In the genomic region with DNA sequence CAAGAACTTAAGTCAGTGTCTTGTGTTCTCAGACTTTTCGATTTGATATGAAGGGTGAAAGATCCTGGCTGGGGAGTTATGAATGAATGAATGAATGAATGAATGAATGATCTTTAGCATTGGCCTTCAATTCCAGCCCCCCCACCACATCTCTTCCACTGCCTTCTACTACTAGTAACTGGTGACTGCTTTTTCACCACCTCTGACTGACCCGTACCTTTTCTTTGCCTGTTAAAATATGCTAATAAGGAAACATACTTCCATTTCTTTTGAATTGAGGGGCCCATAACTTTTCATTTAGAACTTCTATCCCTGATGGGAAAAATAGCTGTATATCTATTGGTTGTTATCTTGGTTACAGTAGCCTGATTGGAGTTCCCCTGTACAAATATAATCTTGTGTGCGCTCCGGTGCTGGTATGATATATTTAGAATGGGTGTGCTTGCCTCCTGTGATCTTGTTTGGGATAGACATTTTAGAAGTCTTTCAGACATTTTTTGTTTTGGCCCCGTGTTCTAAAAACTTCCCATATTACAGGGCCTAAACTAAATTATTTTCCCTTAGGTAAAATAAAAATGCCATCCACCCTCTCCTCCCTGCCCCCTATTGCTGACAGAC, we compare ENCODE assay signal across 2 cellular contexts.
TF ChIP-seq lines count a peak whose summit lies in the region.

No MANE protein-coding gene starts in this region.

TF ChIP-seq in HCT116, 20 proteins besides CTCF, POLR2A, EP300 and RAD21:
- TF ChIP-seq ELF1 (IDR thresholded peaks at IDR 0.05; ENCODE audit: borderline replicate concordance, low read depth) (no peak), CEBPB (IDR thresholded peaks at IDR 0.05; ENCODE audit: low read depth) (no peak), JUND (IDR thresholded peaks at IDR 0.05) (no peak), SP1 (IDR thresholded peaks at IDR 0.05; ENCODE audit: low read depth) (no peak), YY1 (IDR thresholded peaks at IDR 0.05; ENCODE audit: extremely low read depth, insufficient replicate concordance, low read depth, low read length) (no peak), POLR2AphosphoS5 (IDR thresholded peaks at IDR 0.05; ENCODE audit: low read depth, low read length) (no peak), EZH2phosphoT487 (IDR thresholded peaks at IDR 0.05; ENCODE audit: borderline replicate concordance) (no peak), SRF (IDR thresholded peaks at IDR 0.05; ENCODE audit: low read depth) (no peak), FOSL1 (IDR thresholded peaks at IDR 0.05; ENCODE audit: low read depth) (no peak), EGR1 (IDR thresholded peaks at IDR 0.05; ENCODE audit: low read depth) (no peak), CBX3 (IDR thresholded peaks at IDR 0.05; ENCODE audit: low read depth) (no peak), EZH2 (IDR thresholded peaks at IDR 0.05) (no peak), ZNF274 (IDR thresholded peaks at IDR 0.05; ENCODE audit: low read depth, low read length) (no peak), TCF7L2 (IDR thresholded peaks at IDR 0.05; ENCODE audit: borderline replicate concordance, extremely low read depth, insufficient read depth, insufficient read length) (no peak), SIN3A (IDR thresholded peaks at IDR 0.05; ENCODE audit: low read depth) (no peak), ZFX (IDR thresholded peaks at IDR 0.05) (no peak)
- TF ChIP-seq, protein P1, sequence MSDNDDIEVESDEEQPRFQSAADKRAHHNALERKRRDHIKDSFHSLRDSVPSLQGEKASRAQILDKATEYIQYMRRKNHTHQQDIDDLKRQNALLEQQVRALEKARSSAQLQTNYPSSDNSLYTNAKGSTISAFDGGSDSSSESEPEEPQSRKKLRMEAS (IDR thresholded peaks at IDR 0.05) = no peak
- TF ChIP-seq, protein P2, sequence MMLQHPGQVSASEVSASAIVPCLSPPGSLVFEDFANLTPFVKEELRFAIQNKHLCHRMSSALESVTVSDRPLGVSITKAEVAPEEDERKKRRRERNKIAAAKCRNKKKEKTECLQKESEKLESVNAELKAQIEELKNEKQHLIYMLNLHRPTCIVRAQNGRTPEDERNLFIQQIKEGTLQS (IDR thresholded peaks at IDR 0.05) = no peak
- TF ChIP-seq, protein P3, sequence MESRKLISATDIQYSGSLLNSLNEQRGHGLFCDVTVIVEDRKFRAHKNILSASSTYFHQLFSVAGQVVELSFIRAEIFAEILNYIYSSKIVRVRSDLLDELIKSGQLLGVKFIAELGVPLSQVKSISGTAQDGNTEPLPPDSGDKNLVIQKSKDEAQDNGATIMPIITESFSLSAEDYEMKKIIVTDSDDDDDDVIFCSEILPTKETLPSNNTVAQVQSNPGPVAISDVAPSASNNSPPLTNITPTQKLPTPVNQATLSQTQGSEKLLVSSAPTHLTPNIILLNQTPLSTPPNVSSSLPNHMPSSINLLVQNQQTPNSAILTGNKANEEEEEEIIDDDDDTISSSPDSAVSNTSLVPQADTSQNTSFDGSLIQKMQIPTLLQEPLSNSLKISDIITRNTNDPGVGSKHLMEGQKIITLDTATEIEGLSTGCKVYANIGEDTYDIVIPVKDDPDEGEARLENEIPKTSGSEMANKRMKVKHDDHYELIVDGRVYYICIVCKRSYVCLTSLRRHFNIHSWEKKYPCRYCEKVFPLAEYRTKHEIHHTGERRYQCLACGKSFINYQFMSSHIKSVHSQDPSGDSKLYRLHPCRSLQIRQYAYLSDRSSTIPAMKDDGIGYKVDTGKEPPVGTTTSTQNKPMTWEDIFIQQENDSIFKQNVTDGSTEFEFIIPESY (IDR thresholded peaks at IDR 0.05; ENCODE audit: extremely low read depth, insufficient replicate concordance, low read length) = no peak
- TF ChIP-seq, protein P4, sequence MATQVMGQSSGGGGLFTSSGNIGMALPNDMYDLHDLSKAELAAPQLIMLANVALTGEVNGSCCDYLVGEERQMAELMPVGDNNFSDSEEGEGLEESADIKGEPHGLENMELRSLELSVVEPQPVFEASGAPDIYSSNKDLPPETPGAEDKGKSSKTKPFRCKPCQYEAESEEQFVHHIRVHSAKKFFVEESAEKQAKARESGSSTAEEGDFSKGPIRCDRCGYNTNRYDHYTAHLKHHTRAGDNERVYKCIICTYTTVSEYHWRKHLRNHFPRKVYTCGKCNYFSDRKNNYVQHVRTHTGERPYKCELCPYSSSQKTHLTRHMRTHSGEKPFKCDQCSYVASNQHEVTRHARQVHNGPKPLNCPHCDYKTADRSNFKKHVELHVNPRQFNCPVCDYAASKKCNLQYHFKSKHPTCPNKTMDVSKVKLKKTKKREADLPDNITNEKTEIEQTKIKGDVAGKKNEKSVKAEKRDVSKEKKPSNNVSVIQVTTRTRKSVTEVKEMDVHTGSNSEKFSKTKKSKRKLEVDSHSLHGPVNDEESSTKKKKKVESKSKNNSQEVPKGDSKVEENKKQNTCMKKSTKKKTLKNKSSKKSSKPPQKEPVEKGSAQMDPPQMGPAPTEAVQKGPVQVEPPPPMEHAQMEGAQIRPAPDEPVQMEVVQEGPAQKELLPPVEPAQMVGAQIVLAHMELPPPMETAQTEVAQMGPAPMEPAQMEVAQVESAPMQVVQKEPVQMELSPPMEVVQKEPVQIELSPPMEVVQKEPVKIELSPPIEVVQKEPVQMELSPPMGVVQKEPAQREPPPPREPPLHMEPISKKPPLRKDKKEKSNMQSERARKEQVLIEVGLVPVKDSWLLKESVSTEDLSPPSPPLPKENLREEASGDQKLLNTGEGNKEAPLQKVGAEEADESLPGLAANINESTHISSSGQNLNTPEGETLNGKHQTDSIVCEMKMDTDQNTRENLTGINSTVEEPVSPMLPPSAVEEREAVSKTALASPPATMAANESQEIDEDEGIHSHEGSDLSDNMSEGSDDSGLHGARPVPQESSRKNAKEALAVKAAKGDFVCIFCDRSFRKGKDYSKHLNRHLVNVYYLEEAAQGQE (IDR thresholded peaks at IDR 0.05; ENCODE audit: low read depth) = no peak

TF ChIP-seq in endothelial cell of umbilical vein, 7 proteins besides CTCF, POLR2A, EP300 and RAD21:
- TF ChIP-seq POLR2AphosphoS5 (IDR thresholded peaks at IDR 0.05; ENCODE audit: insufficient read depth, low read depth, low read length) = no peak
- TF ChIP-seq FOS (IDR thresholded peaks at IDR 0.05; ENCODE audit: borderline replicate concordance, insufficient read depth, low read length) = no peak
- TF ChIP-seq MYC (IDR thresholded peaks at IDR 0.05; ENCODE audit: low read depth, low read length) = no peak
- no peak for TF ChIP-seq EZH2 (IDR thresholded peaks at IDR 0.05; ENCODE audit: borderline replicate concordance, low read depth, low read length, severe bottlenecking)
- TF ChIP-seq GATA2 (IDR thresholded peaks at IDR 0.05; ENCODE audit: insufficient read depth, insufficient read length, low read depth, low read length) = no peak
- no peak for TF ChIP-seq JUN (IDR thresholded peaks at IDR 0.05; ENCODE audit: borderline replicate concordance, insufficient read depth, insufficient read length, low read depth)
- TF ChIP-seq, protein P1 (IDR thresholded peaks at IDR 0.05; ENCODE audit: insufficient read depth, insufficient read length) = no peak
TF ChIP-seq in endothelial cell of umbilical vein: peak in this region for 0.
